Comparison of ENCODE assay signal across 8 cellular contexts in the genomic region with DNA sequence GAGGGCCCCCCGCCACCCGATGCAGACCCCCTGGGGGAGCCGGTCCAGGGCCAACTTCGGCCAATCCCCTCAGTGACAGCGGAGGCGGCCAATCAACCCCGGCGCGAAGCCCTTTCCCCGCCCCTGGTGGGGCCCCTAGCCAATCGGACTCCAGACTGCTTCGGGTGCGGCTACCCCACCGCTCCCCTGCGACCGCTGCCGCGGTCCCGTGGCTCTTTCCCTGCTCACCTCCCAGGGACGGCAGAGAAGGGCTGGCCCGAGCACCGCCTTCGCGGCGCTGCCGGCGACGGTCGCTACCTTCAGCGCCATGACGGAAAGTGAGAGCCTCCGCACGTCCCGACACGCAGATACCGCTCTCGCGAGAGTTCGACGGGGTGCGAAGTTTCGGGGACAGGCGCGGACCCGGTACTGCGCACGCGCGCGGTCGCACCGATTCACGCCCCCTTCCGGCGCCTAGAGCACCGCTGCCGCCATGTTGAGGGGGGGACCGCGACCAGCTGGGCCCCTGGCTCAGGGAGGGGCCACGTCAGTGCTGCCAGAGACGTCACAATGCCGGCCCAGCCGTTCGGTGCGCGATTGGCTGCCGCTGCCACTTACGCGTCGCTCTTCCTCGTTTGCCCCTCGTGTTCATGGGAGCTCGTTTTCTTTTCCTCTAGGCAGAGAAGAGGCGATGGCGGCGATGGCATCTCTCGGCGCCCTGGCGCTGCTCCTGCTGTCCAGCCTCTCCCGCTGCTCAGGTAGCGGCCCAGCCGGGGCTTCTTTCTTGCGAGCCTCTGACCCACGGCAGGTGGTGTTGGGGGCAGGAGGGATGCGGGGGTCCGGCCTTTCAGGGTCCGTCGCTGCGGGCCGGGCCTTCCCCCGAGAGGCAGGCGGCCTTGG. TPM values are rescaled to one million over a fixed set of nuclear protein-coding genes. Genes with fewer than 3 reads are reported as not detected.
DNase-seq lines count a peak whose midpoint lies in the region; ATAC-seq, FAIRE-seq and TF ChIP-seq lines count a peak whose summit lies in the region.

A gene (minus strand): TSS at position 358 of the 879 bp plus-strand sequence. CDS start 49 bp downstream, at position 309.
A gene (plus strand): TSS at position 651 of the 879 bp plus-strand sequence. CDS start 20 bp downstream, at position 671.

- DNase-seq in EL (peak; percentile 93), H54 (ENCODE audit: insufficient read length, low spot score) (peak; percentile 96), fibroblast of pulmonary artery (ENCODE audit: low read depth) (peak; percentile 96)
- peak; percentile 89 for DNase-seq in activated effector memory CD4-positive, alpha-beta T cell treated with Interleukin-2 at 50 U/mL for 16 hours
- DNase-seq in natural killer cell treated with Interleukin-12 subunit alpha and Interleukin-12 subunit beta and Interleukin-15 and Interleukin-18, amount 100 ng/mL, for 72 hours (ENCODE audit: low spot score) = peak; percentile 95
- DNase-seq in stimulated activated naive CD8-positive, alpha-beta T cell treated with anti-CD3 and anti-CD28 coated beads, Interleukin-15, Interleukin-2, amounts not matched to agents 100 U/mL and 50 U/mL, for 24 hours = peak; percentile 92

- no peaks in the 10 kb centered on the region for H3K9me3 Mint-ChIP-seq in natural killer cell treated with Interleukin-12 subunit alpha and Interleukin-12 subunit beta and Interleukin-15 and Interleukin-18, amount 100 ng/mL, for 72 hours

- TF ChIP-seq CTCF in Loucy (conservative IDR thresholded peaks at IDR 0.05; ENCODE audit: low read length) (no peak), fibroblast of pulmonary artery (IDR thresholded peaks at IDR 0.05; ENCODE audit: low read length, missing control alignments) (no peak)

- H3K9ac ChIP-seq in Loucy (ENCODE audit: low read depth, low read length, poor library complexity, severe bottlenecking) = peak within 1 kb of the TSS; percentile 95

- H4K20me1 ChIP-seq in Loucy (ENCODE audit: insufficient read depth, low read length, poor library complexity, severe bottlenecking) = peaks cover 18% of the 10 kb centered on the region

- no peaks in the 10 kb centered on the region for H3K27me3 Mint-ChIP-seq in natural killer cell treated with Interleukin-12 subunit alpha and Interleukin-12 subunit beta and Interleukin-15 and Interleukin-18, amount 100 ng/mL, for 72 hours

- H3K27me3 ChIP-seq in Loucy (ENCODE audit: insufficient read depth, low read length, poor library complexity, severe bottlenecking) = no peaks in the 10 kb centered on the region

- peak within 1 kb of the TSS; percentile 83; the same call in 1 of the 2 replicates for H2AFZ ChIP-seq in Loucy (ENCODE audit: low read length)

- peak; percentile 96 for ATAC-seq in natural killer cell treated with Interleukin-12 subunit alpha and Interleukin-12 subunit beta and Interleukin-15 and Interleukin-18, amount 100 ng/mL, for 72 hours
- ATAC-seq in stimulated activated naive CD8-positive, alpha-beta T cell treated with anti-CD3 and anti-CD28 coated beads, Interleukin-15, Interleukin-2, amounts not matched to agents 100 U/mL and 50 U/mL, for 24 hours = peak; percentile 96

- no peaks in the 10 kb centered on the region for H3K9me3 ChIP-seq in Loucy (ENCODE audit: insufficient read depth, low read depth, low read length)

- H3K36me3 Mint-ChIP-seq in natural killer cell treated with Interleukin-12 subunit alpha and Interleukin-12 subunit beta and Interleukin-15 and Interleukin-18, amount 100 ng/mL, for 72 hours = no peaks in the 10 kb centered on the region

- H3K4me2 ChIP-seq in Loucy (ENCODE audit: low read depth, low read length, poor library complexity, severe bottlenecking) = peak within 1 kb of the TSS; percentile 93

- no peaks in the 10 kb centered on the region for H3K36me3 ChIP-seq in Loucy (ENCODE audit: insufficient read depth, low read length)

- H3K4me1 ChIP-seq in Loucy (ENCODE audit: insufficient read depth, low read length, poor library complexity, severe bottlenecking) = peaks cover 26% of the 10 kb centered on the region

- peaks cover 14 to 24% of the 10 kb centered on the region in 2 donors for H3K4me1 Mint-ChIP-seq in natural killer cell treated with Interleukin-12 subunit alpha and Interleukin-12 subunit beta and Interleukin-15 and Interleukin-18, amount 100 ng/mL, for 72 hours (ENCODE audit: low read depth in 2 of 2)

- H3K4me3 ChIP-seq in Loucy (ENCODE audit: low read length, poor library complexity, severe bottlenecking) = peak within 1 kb of the TSS; percentile 94
- H3K4me3 ChIP-seq in fibroblast of pulmonary artery (replicated peaks; ENCODE audit: low read depth, low read length) = peak within 1 kb of the TSS; percentile 77

- H3K9me2 ChIP-seq in Loucy (replicated peaks; ENCODE audit: low read depth, low read length) = no peaks in the 10 kb centered on the region

- H3F3A ChIP-seq in Loucy (ENCODE audit: low read depth) = no peaks in the 10 kb centered on the region

- H3K27ac Mint-ChIP-seq in natural killer cell treated with Interleukin-12 subunit alpha and Interleukin-12 subunit beta and Interleukin-15 and Interleukin-18, amount 100 ng/mL, for 72 hours = peak within 1 kb of the TSS; percentile 88 to 89

- H3K79me2 ChIP-seq in Loucy (ENCODE audit: insufficient read depth, low read length) = peaks cover 71% of the 10 kb centered on the region

- peak; percentile 83 for FAIRE-seq in H54 (lab: Jason Lieb, UNC)

- TF ChIP-seq POLR2A in H54 (IDR thresholded peaks at IDR 0.05; ENCODE audit: low read depth, low read length) (peak; percentile 57), Raji (IDR thresholded peaks at IDR 0.05; ENCODE audit: insufficient read depth, low read depth, low read length) (peak; percentile 61)

- H3K4me3 Mint-ChIP-seq in natural killer cell treated with Interleukin-12 subunit alpha and Interleukin-12 subunit beta and Interleukin-15 and Interleukin-18, amount 100 ng/mL, for 72 hours = peak within 1 kb of the TSS; percentile 92

RNA-seq across cellular contexts. Expression of the first gene that starts in this region (rescaled TPM):
- 10 to 100 TPM; 62.5 to 74.1 TPM for total RNA-seq in natural killer cell treated with Interleukin-12 subunit alpha and Interleukin-12 subunit beta and Interleukin-15 and Interleukin-18, amount 100 ng/mL, for 72 hours

RNA-seq across cellular contexts. Expression of the second gene that starts in this region (rescaled TPM):
- 100 to 1,000 TPM; 266 to 306 TPM for total RNA-seq in natural killer cell treated with Interleukin-12 subunit alpha and Interleukin-12 subunit beta and Interleukin-15 and Interleukin-18, amount 100 ng/mL, for 72 hours

Comparison
In these comparisons a context has a peak if more than half of its experiments do, and no peak if none do; other contexts are left out.
1. Peak in every context shown above with its lines: DNase-seq, ATAC-seq and H3K4me3 ChIP-seq.